ENCODE assay signal across 1 cellular context in genomic region chr15:90241343-90242192, GRCh38.
TF ChIP-seq lines count a peak whose summit lies in the region.

No MANE protein-coding gene starts in this region.

TF ChIP-seq in SK-N-SH, 30 proteins besides CTCF, POLR2A, EP300 and RAD21 (continued from another document):
- no peak for TF ChIP-seq USF2 (IDR thresholded peaks at IDR 0.05; ENCODE audit: borderline replicate concordance, low read depth, low read length)
